19 cellular contexts compared by ENCODE assay signal in the genomic region with DNA sequence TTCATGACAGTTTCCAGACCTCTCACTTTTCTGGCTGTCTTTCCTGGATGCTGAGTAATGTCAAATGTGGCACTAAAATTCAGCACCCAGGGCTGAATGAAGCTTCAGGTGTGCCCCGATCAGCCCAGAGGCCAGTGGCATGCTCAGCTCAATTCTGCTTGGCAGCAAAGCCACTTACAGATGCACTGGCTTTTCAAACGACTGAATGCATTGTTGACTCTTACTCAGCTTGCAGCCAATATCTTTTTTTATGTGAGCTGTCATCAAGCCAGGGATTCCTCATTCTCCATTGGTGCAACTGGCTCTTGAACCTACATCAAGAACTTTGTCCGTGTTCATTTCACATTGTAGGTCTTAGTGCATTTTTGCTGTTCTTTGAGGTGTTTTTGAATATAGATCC.
DNase-seq lines count a peak whose midpoint lies in the region; ATAC-seq and TF ChIP-seq lines count a peak whose summit lies in the region.
"Had no signal": no experiment of that assay in that cellular context is flagged by ENCODE, and none has a peak within 500 bp of the region (broad histone marks: within the 10 kb centered on the region; RNA-seq: fewer than 3 reads in every experiment).

No MANE protein-coding gene starts in this region.

- no peak for ATAC-seq in stimulated activated effector memory CD8-positive, alpha-beta T cell treated with anti-CD3 and anti-CD28 coated beads, Interleukin-12 subunit alpha, Interleukin-12 subunit beta, amount 100 ng/mL, for 72 hours

- H3K79me2 ChIP-seq in OCI-LY3 (ENCODE audit: low read length), result no peaks in the 10 kb centered on the region

- no peaks in the 10 kb centered on the region for H4K20me1 ChIP-seq in OCI-LY3 (ENCODE audit: insufficient read depth, low read length)

- TF ChIP-seq CTCF in OCI-LY3 (IDR thresholded peaks at IDR 0.05; ENCODE audit: low read depth, low read length) (no peak), brain microvascular endothelial cell (IDR thresholded peaks at IDR 0.05; ENCODE audit: low read depth, low read length, missing control alignments) (no peak)

- H3K27ac ChIP-seq in OCI-LY3 (ENCODE audit: low read length), result peak overlapping the region; percentile 56
- no peak overlapping the region for H3K27ac ChIP-seq in brain microvascular endothelial cell

- H3K4me3 ChIP-seq in OCI-LY3 (ENCODE audit: low read length) (peak overlapping the region; percentile 1), MG63 (no peak overlapping the region), brain microvascular endothelial cell (ENCODE audit: low read depth, low read length) (no peak overlapping the region)

- H3K36me3 Mint-ChIP-seq in stimulated activated effector memory CD8-positive, alpha-beta T cell treated with anti-CD3 and anti-CD28 coated beads, Interleukin-12 subunit alpha, Interleukin-12 subunit beta, amount 100 ng/mL, for 72 hours, result peaks cover 10% of the 10 kb centered on the region

- peaks cover 6% of the 10 kb centered on the region for H3K4me1 Mint-ChIP-seq in stimulated activated effector memory CD8-positive, alpha-beta T cell treated with anti-CD3 and anti-CD28 coated beads, Interleukin-12 subunit alpha, Interleukin-12 subunit beta, amount 100 ng/mL, for 72 hours
- H3K4me1 Mint-ChIP-seq: CD4-positive, alpha-beta memory T cell had no signal

- H3K9me3 ChIP-seq in OCI-LY3 (ENCODE audit: insufficient read depth, low read length) (no peaks in the 10 kb centered on the region), MG63 (peaks cover 24% of the 10 kb centered on the region)
- H3K9me3 ChIP-seq: BE2C had no signal

- H3K9me3 Mint-ChIP-seq in stimulated activated effector memory CD8-positive, alpha-beta T cell treated with anti-CD3 and anti-CD28 coated beads, Interleukin-12 subunit alpha, Interleukin-12 subunit beta, amount 100 ng/mL, for 72 hours, result no peaks in the 10 kb centered on the region

- H3K4me3 Mint-ChIP-seq in stimulated activated effector memory CD8-positive, alpha-beta T cell treated with anti-CD3 and anti-CD28 coated beads, Interleukin-12 subunit alpha, Interleukin-12 subunit beta, amount 100 ng/mL, for 72 hours, result no peak overlapping the region
- H3K4me3 Mint-ChIP-seq: CD4-positive, alpha-beta memory T cell had no signal

- no peak overlapping the region for H2AFZ ChIP-seq in OCI-LY3 (ENCODE audit: low read depth, low read length)

- peaks cover 18% of the 10 kb centered on the region for H3K4me1 ChIP-seq in OCI-LY3 (ENCODE audit: low read length)
- H3K4me1 ChIP-seq: BE2C had no signal

- H3K27me3 ChIP-seq in OCI-LY3 (ENCODE audit: low read depth, low read length), result no peaks in the 10 kb centered on the region
- H3K27me3 ChIP-seq in MG63, result no peaks in the 10 kb centered on the region
- no peaks in the 10 kb centered on the region for H3K27me3 ChIP-seq in brain microvascular endothelial cell (replicated peaks)
- H3K27me3 ChIP-seq: BE2C had no signal

- H3K36me3 ChIP-seq in OCI-LY3 (replicated peaks; ENCODE audit: low read depth, low read length) (no peaks in the 10 kb centered on the region), MG63 (no peaks in the 10 kb centered on the region), brain microvascular endothelial cell (replicated peaks) (no peaks in the 10 kb centered on the region)
- H3K36me3 ChIP-seq: BE2C had no signal

- peak overlapping the region; percentile 66 for H3K4me2 ChIP-seq in OCI-LY3 (ENCODE audit: low read length)

- peak overlapping the region; percentile 36; the same call in 1 of the 2 replicates for H3K9ac ChIP-seq in OCI-LY3 (ENCODE audit: low read length)

- in situ Hi-C loops in brain microvascular endothelial cell (cut with HindIII; ENCODE audit: low pct_ligation_motif_present, low sequenced_read_pairs), result no loop called here

- H3K27ac Mint-ChIP-seq in stimulated activated effector memory CD8-positive, alpha-beta T cell treated with anti-CD3 and anti-CD28 coated beads, Interleukin-12 subunit alpha, Interleukin-12 subunit beta, amount 100 ng/mL, for 72 hours, result peak overlapping the region; percentile 50

- peak; percentile 20 for DNase-seq in DMS53 (lab: John Stamatoyannopoulos, UW)
- no peak for DNase-seq in DMS53 treated with DMSO at 0.1 percent for 48 hours (lab: John Stamatoyannopoulos, UW; ENCODE audit: unreplicated experiment)
- DNase-seq in NCI-H2029 treated with DMSO at 0.1 percent for 48 hours (lab: John Stamatoyannopoulos, UW), result peak; percentile 55
- no peak for DNase-seq in stimulated activated effector memory CD8-positive, alpha-beta T cell treated with anti-CD3 and anti-CD28 coated beads, Interleukin-12 subunit alpha, Interleukin-12 subunit beta, amount 100 ng/mL, for 72 hours (ENCODE audit: low spot score in 2 of 2)
- DNase-seq in MG63, result no peak
- no peak for DNase-seq in brain microvascular endothelial cell
- DNase-seq in activated CD4-positive, alpha-beta T cell treated with anti-CD3 and anti-CD28 coated beads, Interleukin-2, amount 50 U/mL, for 1 hour, result no peak
- DNase-seq: 8988T; BE2C; Calu3; CD4-positive, alpha-beta memory T cell; H7; MM.1S; NCI-H1417; NCI-H1930; NCI-H446 treated with DMSO at 0.1 percent for 48 hours; NCI-H748 treated with DMSO at 0.1 percent for 48 hours; SIG-M5 had no signal

Comparison
In these comparisons a context has a peak if more than half of its experiments do, and no peak if none do; other contexts are left out.
1. DNase-seq: peak in DMS53 (single experiment) and NCI-H2029 treated with DMSO at 0.1 percent for 48 hours (single experiment); none in DMS53 treated with DMSO at 0.1 percent for 48 hours (single experiment), stimulated activated effector memory CD8-positive, alpha-beta T cell treated with anti-CD3 and anti-CD28 coated beads, Interleukin-12 subunit alpha, Interleukin-12 subunit beta, amount 100 ng/mL, for 72 hours (0 of 2), MG63 (single experiment), brain microvascular endothelial cell (single experiment) and activated CD4-positive, alpha-beta T cell treated with anti-CD3 and anti-CD28 coated beads, Interleukin-2, amount 50 U/mL, for 1 hour (single experiment).